ENCODE assay signal across 23 cellular contexts in genomic region chr14:75634848-75635247, GRCh38.
"Had no signal": no experiment of that assay in that cellular context is flagged by ENCODE, and none has a peak within 500 bp of the region (broad histone marks: within the 10 kb centered on the region; RNA-seq: fewer than 3 reads in every experiment).

No MANE protein-coding gene starts in this region.

- H3K4me1 ChIP-seq: lower lobe of right lung, vagina had no signal

- H3K36me3 ChIP-seq: neural progenitor cell, thyroid gland, vagina had no signal

- H3K27ac Mint-ChIP-seq: activated B cell treated with CpG ODN at 0.5 μM for 24 hours; activated CD4-positive, alpha-beta T cell treated with anti-CD3 and anti-CD28 coated beads, Interleukin-2, amount 10 ng/mL, durations not matched to agents 7 days and 5 days; activated naive CD4-positive, alpha-beta T cell treated with anti-CD3 and anti-CD28 coated beads, Interleukin-2, amount 50 U/mL, for 72 hours; activated T-cell treated with anti-CD3 and anti-CD28 coated beads, Interleukin-2, amount 50 U/mL, for 72 hours; neural progenitor cell; stimulated activated memory B cell treated with anti-CD40 and anti-IgM and Interleukin-4, amounts not matched to agents 10 μg/mL and 1 μg/mL and 100 μg/mL, for 72 hours had no signal

- H3K9me3 Mint-ChIP-seq: activated B cell treated with CpG ODN at 0.5 μM for 24 hours; activated CD4-positive, alpha-beta T cell treated with anti-CD3 and anti-CD28 coated beads, Interleukin-2, amount 10 ng/mL, durations not matched to agents 7 days and 5 days; activated naive CD4-positive, alpha-beta T cell treated with anti-CD3 and anti-CD28 coated beads, Interleukin-2, amount 50 U/mL, for 72 hours; activated T-cell treated with anti-CD3 and anti-CD28 coated beads, Interleukin-2, amount 50 U/mL, for 72 hours; central memory CD8-positive, alpha-beta T cell; neural progenitor cell; stimulated activated memory B cell treated with anti-CD40 and anti-IgM and Interleukin-4, amounts not matched to agents 10 μg/mL and 1 μg/mL and 100 μg/mL, for 72 hours had no signal

- H3K9ac ChIP-seq: neural progenitor cell had no signal

- H3K27me3 ChIP-seq: neural progenitor cell, thyroid gland, vagina had no signal

- FAIRE-seq: TTC549 had no signal

- H2AFZ ChIP-seq: neural progenitor cell had no signal

- DNase-seq: activated B cell treated with CpG ODN at 0.5 μM for 24 hours; activated CD4-positive, alpha-beta T cell treated with anti-CD3 and anti-CD28 coated beads, Interleukin-2, amount 10 ng/mL, durations not matched to agents 7 days and 5 days; activated CD8-positive, alpha-beta memory T cell treated with anti-CD3 and anti-CD28 coated beads, Interleukin-2, amount 50 U/mL, for 48 hours; activated gamma-delta T cell; activated T-cell treated with anti-CD3 and anti-CD28 coated beads, Interleukin-2, amount 50 U/mL, for 72 hours; amniotic stem cell; cortex of kidney; effector CD4-positive, alpha-beta T cell; foreskin fibroblast; glutamatergic neuron; left cardiac atrium; lower lobe of right lung; midbrain; stimulated activated CD4-positive, alpha-beta T cell treated with anti-CD3 and anti-CD28 coated beads, Interleukin-12 subunit alpha, Interleukin-12 subunit beta, amount 100 ng/mL, for 4 hours; T-helper 2 cell; thyroid gland had no signal

- H3K4me3 ChIP-seq: lower lobe of right lung, neural progenitor cell, thyroid gland, vagina had no signal

- H3K9me3 ChIP-seq: lower lobe of right lung, thyroid gland, vagina had no signal

- ATAC-seq: activated naive CD4-positive, alpha-beta T cell treated with anti-CD3 and anti-CD28 coated beads, Interleukin-2, amount 50 U/mL, for 72 hours; activated T-cell treated with anti-CD3 and anti-CD28 coated beads, Interleukin-2, amount 50 U/mL, for 72 hours; left cardiac atrium; lower lobe of right lung; sciatic nerve; stimulated activated memory B cell treated with anti-CD40 and anti-IgM and Interleukin-4, amounts not matched to agents 10 μg/mL and 1 μg/mL and 100 μg/mL, for 72 hours had no signal

- H3K36me3 Mint-ChIP-seq: activated naive CD4-positive, alpha-beta T cell treated with anti-CD3 and anti-CD28 coated beads, Interleukin-2, amount 50 U/mL, for 72 hours had no signal

- H3K4me2 ChIP-seq: neural progenitor cell had no signal

- H3K4me1 Mint-ChIP-seq: activated B cell treated with CpG ODN at 0.5 μM for 24 hours; activated CD4-positive, alpha-beta T cell treated with anti-CD3 and anti-CD28 coated beads, Interleukin-2, amount 10 ng/mL, durations not matched to agents 7 days and 5 days; central memory CD8-positive, alpha-beta T cell; stimulated activated memory B cell treated with anti-CD40 and anti-IgM and Interleukin-4, amounts not matched to agents 10 μg/mL and 1 μg/mL and 100 μg/mL, for 72 hours had no signal

- H3K27me3 Mint-ChIP-seq: activated CD4-positive, alpha-beta T cell treated with anti-CD3 and anti-CD28 coated beads, Interleukin-2, amount 10 ng/mL, durations not matched to agents 7 days and 5 days; central memory CD8-positive, alpha-beta T cell; stimulated activated memory B cell treated with anti-CD40 and anti-IgM and Interleukin-4, amounts not matched to agents 10 μg/mL and 1 μg/mL and 100 μg/mL, for 72 hours had no signal

- H3K27ac ChIP-seq: lower lobe of right lung, neural progenitor cell, thyroid gland, vagina had no signal

- H3K4me3 Mint-ChIP-seq: activated B cell treated with CpG ODN at 0.5 μM for 24 hours; activated CD4-positive, alpha-beta T cell treated with anti-CD3 and anti-CD28 coated beads, Interleukin-2, amount 10 ng/mL, durations not matched to agents 7 days and 5 days; activated T-cell treated with anti-CD3 and anti-CD28 coated beads, Interleukin-2, amount 50 U/mL, for 72 hours; central memory CD8-positive, alpha-beta T cell; neural progenitor cell; stimulated activated memory B cell treated with anti-CD40 and anti-IgM and Interleukin-4, amounts not matched to agents 10 μg/mL and 1 μg/mL and 100 μg/mL, for 72 hours had no signal
